ENCODE assay signal across 8 cellular contexts in the genomic region with DNA sequence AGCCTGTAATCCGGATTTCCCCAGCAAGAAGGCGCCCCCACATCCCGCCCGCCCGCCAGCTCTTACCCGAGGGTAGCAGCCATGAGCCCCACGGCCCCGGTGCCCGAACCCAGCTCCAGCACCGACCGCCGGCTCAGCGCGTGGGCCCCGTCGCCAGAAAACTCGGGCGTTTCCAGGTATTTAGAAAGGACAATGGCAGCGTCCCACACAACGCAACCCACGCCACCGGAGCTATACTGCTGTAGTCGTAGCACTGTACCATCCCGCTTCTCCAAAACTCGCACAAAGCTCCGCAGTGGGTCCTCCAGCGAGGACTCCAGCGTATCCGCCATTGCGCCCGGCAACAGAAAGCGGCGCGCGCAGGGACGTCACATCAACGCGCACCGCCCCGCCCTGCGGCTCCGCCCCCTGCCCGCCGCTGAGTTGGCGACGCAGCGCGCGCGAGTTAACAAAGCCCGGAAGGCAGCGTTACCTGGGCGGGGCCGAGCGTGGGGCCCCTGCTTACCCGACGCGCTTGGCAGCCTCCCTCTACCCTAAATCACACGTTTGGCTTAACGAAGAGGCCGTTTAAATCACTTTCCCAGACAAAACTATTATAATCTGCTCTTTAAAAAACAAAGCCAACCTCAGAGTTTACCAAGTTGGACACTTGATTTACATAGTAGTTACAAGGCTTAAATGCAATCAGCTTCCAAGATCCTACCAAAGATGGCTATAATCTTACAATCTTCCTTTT. TPM values are rescaled to one million over a fixed set of nuclear protein-coding genes. Genes with fewer than 3 reads are reported as not detected.
DNase-seq lines count a peak whose midpoint lies in the region; ATAC-seq and TF ChIP-seq lines count a peak whose summit lies in the region.

A gene (minus strand): TSS at position 352 of the 736 bp plus-strand sequence. CDS start 20 bp downstream, at position 332.

- DNase-seq in NCI-H1694 treated with DMSO at 0.1 percent for 48 hours (lab: John Stamatoyannopoulos, UW) (peak; percentile 89), amygdala (lab: John Stamatoyannopoulos, UW) (peak; percentile 21 to 96 (median 80)), left ventricle myocardium superior (peak; percentile 98), progenitor cell of endocrine pancreas (ENCODE audit: low spot score, unreplicated experiment) (peak; percentile 89), ureter (ENCODE audit: low spot score) (peak; percentile 95)

- peak within 1 kb of the TSS; percentile 96 for H3K4me3 Mint-ChIP-seq in T-helper 1 cell treated with Interleukin-12 subunit alpha and Interleukin-12 subunit beta and Interleukin-4 antibody, amounts not matched to agents 30 μg/mL and 1 μg/mL, for 36 hours
- peak within 1 kb of the TSS; percentile 95 for H3K4me3 Mint-ChIP-seq in progenitor cell of endocrine pancreas (ENCODE audit: low read depth)

- intact Hi-C loops in left ventricle myocardium superior (cut with micrococcal nuclease): no loop called here

- H3K4me1 Mint-ChIP-seq in T-helper 1 cell treated with Interleukin-12 subunit alpha and Interleukin-12 subunit beta and Interleukin-4 antibody, amounts not matched to agents 30 μg/mL and 1 μg/mL, for 36 hours (ENCODE audit: low read depth): peaks cover 18% of the 10 kb centered on the region
- H3K4me1 Mint-ChIP-seq in progenitor cell of endocrine pancreas (ENCODE audit: low read depth): peaks cover 18% of the 10 kb centered on the region

- H3K9me3 Mint-ChIP-seq in T-helper 1 cell treated with Interleukin-12 subunit alpha and Interleukin-12 subunit beta and Interleukin-4 antibody, amounts not matched to agents 30 μg/mL and 1 μg/mL, for 36 hours: no peaks in the 10 kb centered on the region
- no peaks in the 10 kb centered on the region for H3K9me3 Mint-ChIP-seq in progenitor cell of endocrine pancreas (ENCODE audit: low read depth)

- H3K27me3 Mint-ChIP-seq in T-helper 1 cell treated with Interleukin-12 subunit alpha and Interleukin-12 subunit beta and Interleukin-4 antibody, amounts not matched to agents 30 μg/mL and 1 μg/mL, for 36 hours (ENCODE audit: low read depth): no peaks in the 10 kb centered on the region
- H3K27me3 Mint-ChIP-seq in progenitor cell of endocrine pancreas: no peaks in the 10 kb centered on the region

- ATAC-seq in GM18499 (IDR thresholded peaks at IDR 0.05; ENCODE audit: insufficient read depth, unreplicated experiment) (peak; percentile 74), HG02938 (IDR thresholded peaks at IDR 0.05; ENCODE audit: unreplicated experiment) (peak; percentile 88), left ventricle myocardium superior (peak; percentile 100)

- H3K36me3 Mint-ChIP-seq in T-helper 1 cell treated with Interleukin-12 subunit alpha and Interleukin-12 subunit beta and Interleukin-4 antibody, amounts not matched to agents 30 μg/mL and 1 μg/mL, for 36 hours (ENCODE audit: low read depth): peaks cover 31% of the 10 kb centered on the region
- peaks cover 16% of the 10 kb centered on the region for H3K36me3 Mint-ChIP-seq in progenitor cell of endocrine pancreas (ENCODE audit: insufficient read depth)

- peak within 1 kb of the TSS; percentile 97 for H3K27ac Mint-ChIP-seq in T-helper 1 cell treated with Interleukin-12 subunit alpha and Interleukin-12 subunit beta and Interleukin-4 antibody, amounts not matched to agents 30 μg/mL and 1 μg/mL, for 36 hours
- peak within 1 kb of the TSS; percentile 97 for H3K27ac Mint-ChIP-seq in progenitor cell of endocrine pancreas

- no peak for TF ChIP-seq CTCF in progenitor cell of endocrine pancreas (IDR thresholded peaks at IDR 0.05; ENCODE audit: unreplicated experiment)

RNA-seq across cellular contexts. Expression of the gene that starts here (rescaled TPM):
- total RNA-seq in left ventricle myocardium superior (3.0 TPM), progenitor cell of endocrine pancreas (11.9 and 14.6 TPM in 2 replicates), ureter (6.4 TPM)

Comparison
In these comparisons a context has a peak if more than half of its experiments do, and no peak if none do; other contexts are left out.
1. Peak in every context shown above with its lines: DNase-seq and ATAC-seq.